Comparison of ENCODE assay signal across 21 cellular contexts in genomic region chr9:69857131-69857530, GRCh38. TPM values are rescaled to one million over a fixed set of nuclear protein-coding genes. Genes with fewer than 3 reads are reported as not detected.
DNase-seq lines count a peak whose midpoint lies in the region; ATAC-seq and FAIRE-seq lines count a peak whose summit lies in the region.
"Had no signal": no experiment of that assay in that cellular context is flagged by ENCODE, and none has a peak within 500 bp of the region (broad histone marks: within the 10 kb centered on the region; RNA-seq: fewer than 3 reads in every experiment).

No MANE protein-coding gene starts in this region.

- DNase-seq in EH (ENCODE audit: low read depth): peak; percentile 91
- DNase-seq in RCC 7860 (ENCODE audit: low spot score): peak; percentile 63
- peak; percentile 81 for DNase-seq in dermis blood vessel endothelial cell
- DNase-seq in lung microvascular endothelial cell (ENCODE audit: low read depth in 2 of 2): peak; percentile 37 to 92
- no peak for DNase-seq in HuH-7.5 (ENCODE audit: low spot score)
- no peak for DNase-seq in stimulated activated CD4-positive, alpha-beta T cell treated with anti-CD3 and anti-CD28 coated beads, Interleukin-4, amount 100 ng/mL, for 24 hours
- DNase-seq: activated CD8-positive, alpha-beta memory T cell treated with anti-CD3 and anti-CD28 coated beads for 24 hours; activated effector memory CD4-positive, alpha-beta T cell treated with Interleukin-2 at 50 U/mL for 16 hours; body of pancreas; DMS79; effector memory CD4-positive, alpha-beta T cell; head of caudate nucleus; left cardiac atrium; MV-4-11; NCI-H2171 treated with DMSO at 0.1 percent for 48 hours; NK-92 treated with Interleukin-12 subunit alpha and Interleukin-12 subunit beta, amount 100 ng/mL, for 24 hours had no signal

- peak; percentile 61 for FAIRE-seq in RCC 7860 (lab: Jason Lieb, UNC)

- no peak for ATAC-seq in HG02759 (IDR thresholded peaks at IDR 0.05; ENCODE audit: unreplicated experiment)
- ATAC-seq in GM21723 (IDR thresholded peaks at IDR 0.05; ENCODE audit: unreplicated experiment): no peak
- ATAC-seq: body of pancreas, GM12878, left cardiac atrium had no signal

RNA-seq across cellular contexts. Expression of gene CFAP95, which starts 36.5 kb away (rescaled TPM):
- total RNA-seq in dermis blood vessel endothelial cell (not detected in 2 replicates), lung microvascular endothelial cell (not detected in 2 replicates)
- total RNA-seq: GM12878, posterior vena cava, SK-MEL-5 had no signal

Comparison
In these comparisons a context has a peak if more than half of its experiments do, and no peak if none do; other contexts are left out.
1. DNase-seq: peak in EH (single experiment), RCC 7860 (single experiment), dermis blood vessel endothelial cell (single experiment) and lung microvascular endothelial cell (2 of 2); none in HuH-7.5 (single experiment) and stimulated activated CD4-positive, alpha-beta T cell treated with anti-CD3 and anti-CD28 coated beads, Interleukin-4, amount 100 ng/mL, for 24 hours (single experiment).